Comparison of ENCODE assay signal across 8 cellular contexts in the genomic region with DNA sequence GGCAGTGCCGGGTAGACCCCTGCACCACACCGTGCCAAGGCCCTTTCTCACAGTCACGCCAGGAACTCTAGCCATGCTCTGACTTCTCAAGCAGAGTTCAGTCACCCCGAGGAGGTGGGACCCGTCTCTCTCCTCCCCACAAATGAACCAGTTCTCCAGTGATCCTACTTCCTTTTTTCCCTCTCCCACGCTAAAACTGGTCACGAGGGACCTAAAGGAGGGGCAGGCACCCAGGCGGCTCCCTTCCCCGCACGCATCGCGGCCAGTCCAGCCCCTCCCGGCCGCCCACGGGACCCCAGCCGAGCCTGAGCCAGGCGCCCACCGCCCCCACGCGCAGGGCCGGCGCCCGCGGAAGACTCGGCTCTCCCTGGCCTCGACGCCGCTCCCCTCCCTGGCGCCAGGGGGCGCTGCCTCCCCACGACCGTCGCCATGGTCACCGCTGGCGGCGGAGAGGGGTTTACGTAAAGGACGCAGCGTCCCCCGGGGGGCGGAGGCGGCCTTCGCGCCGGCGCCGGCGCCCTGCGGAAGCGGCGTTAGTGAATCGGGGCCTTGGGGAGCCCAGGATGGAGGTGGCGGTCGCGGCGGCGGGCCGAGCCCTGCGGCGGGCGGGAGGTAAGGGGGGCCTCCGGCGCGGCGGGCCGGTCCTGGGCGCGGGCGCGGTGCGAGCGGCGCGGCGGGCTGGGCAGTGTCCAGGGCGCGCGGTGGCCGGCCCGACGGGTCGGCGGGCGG. TPM values are rescaled to one million over a fixed set of nuclear protein-coding genes. Genes with fewer than 3 reads are reported as not detected.
A peak's percentile ranks its signal among the peaks of the same experiment; 100 is the strongest.
DNase-seq lines count a peak whose midpoint lies in the region; ATAC-seq, FAIRE-seq and TF ChIP-seq lines count a peak whose summit lies in the region.

A gene with protein sequence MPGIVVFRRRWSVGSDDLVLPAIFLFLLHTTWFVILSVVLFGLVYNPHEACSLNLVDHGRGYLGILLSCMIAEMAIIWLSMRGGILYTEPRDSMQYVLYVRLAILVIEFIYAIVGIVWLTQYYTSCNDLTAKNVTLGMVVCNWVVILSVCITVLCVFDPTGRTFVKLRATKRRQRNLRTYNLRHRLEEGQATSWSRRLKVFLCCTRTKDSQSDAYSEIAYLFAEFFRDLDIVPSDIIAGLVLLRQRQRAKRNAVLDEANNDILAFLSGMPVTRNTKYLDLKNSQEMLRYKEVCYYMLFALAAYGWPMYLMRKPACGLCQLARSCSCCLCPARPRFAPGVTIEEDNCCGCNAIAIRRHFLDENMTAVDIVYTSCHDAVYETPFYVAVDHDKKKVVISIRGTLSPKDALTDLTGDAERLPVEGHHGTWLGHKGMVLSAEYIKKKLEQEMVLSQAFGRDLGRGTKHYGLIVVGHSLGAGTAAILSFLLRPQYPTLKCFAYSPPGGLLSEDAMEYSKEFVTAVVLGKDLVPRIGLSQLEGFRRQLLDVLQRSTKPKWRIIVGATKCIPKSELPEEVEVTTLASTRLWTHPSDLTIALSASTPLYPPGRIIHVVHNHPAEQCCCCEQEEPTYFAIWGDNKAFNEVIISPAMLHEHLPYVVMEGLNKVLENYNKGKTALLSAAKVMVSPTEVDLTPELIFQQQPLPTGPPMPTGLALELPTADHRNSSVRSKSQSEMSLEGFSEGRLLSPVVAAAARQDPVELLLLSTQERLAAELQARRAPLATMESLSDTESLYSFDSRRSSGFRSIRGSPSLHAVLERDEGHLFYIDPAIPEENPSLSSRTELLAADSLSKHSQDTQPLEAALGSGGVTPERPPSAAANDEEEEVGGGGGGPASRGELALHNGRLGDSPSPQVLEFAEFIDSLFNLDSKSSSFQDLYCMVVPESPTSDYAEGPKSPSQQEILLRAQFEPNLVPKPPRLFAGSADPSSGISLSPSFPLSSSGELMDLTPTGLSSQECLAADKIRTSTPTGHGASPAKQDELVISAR (plus strand): TSS at position 499 of the 729 bp plus-strand sequence. CDS start 39,765 bp downstream, outside the sequence.

- dilution Hi-C loops in endothelial cell of umbilical vein (cut with MboI; ENCODE audit: extremely low pct_ligation_motif_present, low sequenced_read_pairs) = no loop called here

- no peaks in the 10 kb centered on the region for H3K9me3 Mint-ChIP-seq in activated CD8-positive, alpha-beta memory T cell treated with anti-CD3 and anti-CD28 coated beads, Interleukin-2, amount 10 ng/mL, durations not matched to agents 7 days and 5 days (ENCODE audit: low read depth)

- CTCF ChIA-PET in activated CD8-positive, alpha-beta memory T cell treated with anti-CD3 and anti-CD28 coated beads, Interleukin-2, amount 10 ng/mL, durations not matched to agents 7 days and 5 days (lab: Charles Lee) = interaction anchor here (0.9 to 6.1 kb wide), 8 partner anchors 23 to 108 kb away, joined by 3 to 54 read pairs (median 4); no protein-coding TSS in a partner anchor
- CTCF ChIA-PET in endothelial cell of umbilical vein (lab: Charles Lee) = interaction anchor here (0.9 to 2.8 kb wide), 4 partner anchors 8 to 54 kb away, joined by 3 to 25 read pairs (median 14); no protein-coding TSS in a partner anchor

- H3K27me3 Mint-ChIP-seq in activated CD8-positive, alpha-beta memory T cell treated with anti-CD3 and anti-CD28 coated beads, Interleukin-2, amount 10 ng/mL, durations not matched to agents 7 days and 5 days = peaks cover 34% of the 10 kb centered on the region

- POLR2A ChIA-PET in endothelial cell of umbilical vein (lab: Charles Lee) = no interaction called here

- H3K79me2 ChIP-seq in endothelial cell of umbilical vein (ENCODE audit: control insufficient read depth, insufficient read depth, low read length) = no peaks in the 10 kb centered on the region

- H3K27me3 ChIP-seq in endothelial cell of umbilical vein (ENCODE audit: control insufficient read depth in 2 of 2, insufficient read depth in 2 of 2, low read length in 2 of 2) (peaks cover 12 to 24% of the 10 kb centered on the region in 2 experiments), mononuclear cell (ENCODE audit: insufficient read depth, low read length) (peaks cover 13% of the 10 kb centered on the region)

- H3K9me1 ChIP-seq in endothelial cell of umbilical vein (replicated peaks; ENCODE audit: control insufficient read depth, extremely low read depth, insufficient read depth, low read length) = no peaks in the 10 kb centered on the region

- TF ChIP-seq CTCF in endothelial cell of umbilical vein (IDR thresholded peaks at IDR 0.05; ENCODE audit: extremely low read depth in 1 of 2, insufficient read depth in 1 of 2, low read depth in 1 of 2, low read length in 2 of 2) = peak; percentile 91 to 97

- H3K9me3 ChIP-seq in endothelial cell of umbilical vein (replicated peaks; ENCODE audit: control insufficient read depth, insufficient read depth, low read length) (no peaks in the 10 kb centered on the region), mononuclear cell (ENCODE audit: low read depth, low read length) (no peaks in the 10 kb centered on the region)

- H3K36me3 ChIP-seq in endothelial cell of umbilical vein (ENCODE audit: control insufficient read depth in 2 of 2, extremely low read depth in 1 of 2, insufficient read depth in 2 of 2, low read length in 2 of 2) = no peaks in the 10 kb centered on the region

- peaks cover 16% of the 10 kb centered on the region for H3K4me1 ChIP-seq in endothelial cell of umbilical vein (ENCODE audit: control insufficient read depth, extremely low read depth, insufficient read depth, low read length)
- H3K4me1 ChIP-seq in mononuclear cell (ENCODE audit: insufficient read depth, low read length) = peaks cover 26% of the 10 kb centered on the region

- FAIRE-seq in endothelial cell of umbilical vein (lab: Jason Lieb, UNC) = peak; percentile 75

- no TSS peak for BruUV-seq in endothelial cell of umbilical vein (replicated peaks; lab: Mats Ljungman, UMichigan)

- H3K36me3 Mint-ChIP-seq in activated CD8-positive, alpha-beta memory T cell treated with anti-CD3 and anti-CD28 coated beads, Interleukin-2, amount 10 ng/mL, durations not matched to agents 7 days and 5 days = no peaks in the 10 kb centered on the region

- peak; percentile 37 for TF ChIP-seq POLR2A in endothelial cell of umbilical vein (IDR thresholded peaks at IDR 0.05; ENCODE audit: low read depth, low read length)

- no peak within 1 kb of the TSS for H3K27ac Mint-ChIP-seq in activated CD8-positive, alpha-beta memory T cell treated with anti-CD3 and anti-CD28 coated beads, Interleukin-2, amount 10 ng/mL, durations not matched to agents 7 days and 5 days

- H3K4me3 Mint-ChIP-seq in activated CD8-positive, alpha-beta memory T cell treated with anti-CD3 and anti-CD28 coated beads, Interleukin-2, amount 10 ng/mL, durations not matched to agents 7 days and 5 days = peak within 1 kb of the TSS; percentile 20

- no peaks in the 10 kb centered on the region for H4K20me1 ChIP-seq in endothelial cell of umbilical vein (replicated peaks; ENCODE audit: control insufficient read depth, extremely low read depth, insufficient read depth, low read length)

- no peak within 1 kb of the TSS for H3K9ac ChIP-seq in endothelial cell of umbilical vein (replicated peaks; ENCODE audit: extremely low read depth, insufficient read depth, low read length)

- H3K4me2 ChIP-seq in endothelial cell of umbilical vein (ENCODE audit: insufficient read depth, low read length) = peak within 1 kb of the TSS; percentile 17

- DNase-seq in COLO668 (lab: John Stamatoyannopoulos, UW; ENCODE audit: unreplicated experiment) (peak; percentile 83), HCEC 1CT (peak; percentile 22), NCI-H526 treated with DMSO at 0.1 percent for 48 hours (lab: John Stamatoyannopoulos, UW) (peak; percentile 13), endothelial cell of umbilical vein (ENCODE audit: low read depth, low spot score) (peak; percentile 54)
- DNase-seq in activated CD8-positive, alpha-beta memory T cell treated with anti-CD3 and anti-CD28 coated beads, Interleukin-2, amount 10 ng/mL, durations not matched to agents 7 days and 5 days = peak; percentile 72
- peak; percentile 62 to 70 for DNase-seq in stimulated activated CD8-positive, alpha-beta memory T cell treated with anti-CD3 and anti-CD28 coated beads, Interleukin-2, amount 100 ng/mL, for 1 hour (ENCODE audit: low read depth in 2 of 2)

- peaks cover 3% of the 10 kb centered on the region for H3K4me1 Mint-ChIP-seq in activated CD8-positive, alpha-beta memory T cell treated with anti-CD3 and anti-CD28 coated beads, Interleukin-2, amount 10 ng/mL, durations not matched to agents 7 days and 5 days

- peak; percentile 79 for ATAC-seq in activated CD8-positive, alpha-beta memory T cell treated with anti-CD3 and anti-CD28 coated beads, Interleukin-2, amount 10 ng/mL, durations not matched to agents 7 days and 5 days
- no peak for ATAC-seq in HG02938 (IDR thresholded peaks at IDR 0.05; ENCODE audit: unreplicated experiment)

- H3K4me3 ChIP-seq in endothelial cell of umbilical vein (replicated peaks in 1 of 3; ENCODE audit: insufficient read depth in 1 of 3, low read depth in 1 of 3, low read length in 3 of 3) (peak within 1 kb of the TSS in 2 of 3 experiments; percentile 9 to 42), mononuclear cell (ENCODE audit: low read length) (peak within 1 kb of the TSS; percentile 19)

- peak within 1 kb of the TSS; percentile 52 for H2AFZ ChIP-seq in endothelial cell of umbilical vein (ENCODE audit: low read depth, low read length)

- H3K27ac ChIP-seq in endothelial cell of umbilical vein (ENCODE audit: insufficient read depth, low read depth, low read length) = no peak within 1 kb of the TSS

- intact Hi-C loops in endothelial cell of umbilical vein (cut with micrococcal nuclease) = loop anchor here (1.0 to 5.0 kb wide), 3 partner anchors 37 to 98 kb away; partner anchors contain the start of gene SYT7

TF ChIP-seq in endothelial cell of umbilical vein, 7 proteins besides CTCF, POLR2A, EP300 and RAD21:
- TF ChIP-seq GATA2 (IDR thresholded peaks at IDR 0.05; ENCODE audit: insufficient read depth, insufficient read length, low read depth, low read length) = no peak
- TF ChIP-seq POLR2AphosphoS5 (IDR thresholded peaks at IDR 0.05; ENCODE audit: insufficient read depth, low read depth, low read length) = peak; percentile 34

RNA-seq across cellular contexts. Expression of the gene that starts here (rescaled TPM):
- total RNA-seq in activated CD8-positive, alpha-beta memory T cell treated with anti-CD3 and anti-CD28 coated beads, Interleukin-2, amount 10 ng/mL, durations not matched to agents 7 days and 5 days = not detected
- total RNA-seq in endothelial cell of umbilical vein (3.5 and 4.7 TPM in 2 replicates), mononuclear cell (0.94 TPM)
- polyA plus RNA-seq in endothelial cell of umbilical vein = 2.5 and 2.9 TPM in 2 replicates
- 2.1 and 2.6 TPM in 2 replicates for polyA plus RNA-seq in endothelial cell of umbilical vein (2011; cell fraction: cytosol; rRNA removed)
- 3.7 and 4.6 TPM in 2 replicates for polyA plus RNA-seq in endothelial cell of umbilical vein (2011; cell fraction: nucleus; rRNA removed)
- 3.1 and 3.7 TPM in 2 replicates for polyA plus RNA-seq in endothelial cell of umbilical vein (2012)
- 3.9 and 4.6 TPM in 2 replicates for polyA minus RNA-seq in endothelial cell of umbilical vein
- polyA minus RNA-seq in endothelial cell of umbilical vein (2011; cell fraction: cytosol; rRNA and poly(A)+ RNA removed) = 1.7 TPM
- polyA minus RNA-seq in endothelial cell of umbilical vein (2011; cell fraction: nucleus; rRNA and poly(A)+ RNA removed) = 2.9 and 4.1 TPM in 2 replicates

Comparison
In these comparisons a context has a peak if more than half of its experiments do, and no peak if none do; other contexts are left out.
1. Peak in DNase-seq and ATAC-seq in activated CD8-positive, alpha-beta memory T cell treated with anti-CD3 and anti-CD28 coated beads, Interleukin-2, amount 10 ng/mL, durations not matched to agents 7 days and 5 days; RNA of the gene not detected or under 1 TPM.
2. DNase-seq: peak in every context shown above with its lines; median percentile 83 in COLO668; 72 in activated CD8-positive, alpha-beta memory T cell treated with anti-CD3 and anti-CD28 coated beads, Interleukin-2, amount 10 ng/mL, durations not matched to agents 7 days and 5 days; 66 in stimulated activated CD8-positive, alpha-beta memory T cell treated with anti-CD3 and anti-CD28 coated beads, Interleukin-2, amount 100 ng/mL, for 1 hour; 54 in endothelial cell of umbilical vein; 22 in HCEC 1CT; 13 in NCI-H526 treated with DMSO at 0.1 percent for 48 hours.